In genomic region chr6:30960907-30961673, GRCh38 we compare ENCODE assay signal across 27 cellular contexts. TPM values are rescaled to one million over a fixed set of nuclear protein-coding genes. Genes with fewer than 3 reads are reported as not detected.
DNase-seq lines count a peak whose midpoint lies in the region; ATAC-seq and TF ChIP-seq lines count a peak whose summit lies in the region.
"Had no signal": no experiment of that assay in that cellular context is flagged by ENCODE, and none has a peak within 500 bp of the region (broad histone marks: within the 10 kb centered on the region; RNA-seq: fewer than 3 reads in every experiment).

No MANE protein-coding gene starts in this region.

- intact Hi-C loops in right lobe of liver (cut with DNase I) (no loop called here), Calu3 (cut with micrococcal nuclease; ENCODE audit: unreplicated experiment) (loop anchor here (5.0 kb wide), 1 partner anchor 44 kb away; no protein-coding TSS in a partner anchor)

- TF ChIP-seq CTCF in NB4 (IDR thresholded peaks at IDR 0.05; ENCODE audit: low read depth, low read length) (no peak), choroid plexus epithelial cell (conservative IDR thresholded peaks at IDR 0.05; ENCODE audit: low read depth, low read length) (no peak), right lobe of liver (IDR thresholded peaks at IDR 0.05) (no peak), Calu3 (IDR thresholded peaks at IDR 0.05; ENCODE audit: unreplicated experiment) (no peak)

- H3K27me3 ChIP-seq in right lobe of liver: no peaks in the 10 kb centered on the region
- H3K27me3 ChIP-seq: body of pancreas had no signal

- ATAC-seq in right lobe of liver: peak; percentile 52 to 83 (median 67)
- ATAC-seq in effector memory CD8-positive, alpha-beta T cell (replicated peaks): no peak
- ATAC-seq: activated CD8-positive, alpha-beta memory T cell treated with anti-CD3 and anti-CD28 coated beads, Interleukin-2, amount 10 ng/mL, durations not matched to agents 7 days and 5 days; body of pancreas; mucosa of descending colon; PC-3; right cardiac atrium had no signal

- DNase-seq in AG08395 (ENCODE audit: low spot score) (peak; percentile 45), NB4 (ENCODE audit: low read depth) (peak; percentile 25), choroid plexus epithelial cell (ENCODE audit: low read depth) (peak; percentile 50), right lobe of liver (no peak), 8988T (no peak), Calu3 (no peak), SHP77 (lab: John Stamatoyannopoulos, UW) (no peak)
- no peak for DNase-seq in effector memory CD8-positive, alpha-beta T cell
- DNase-seq: activated CD4-positive, alpha-beta T cell treated with anti-CD3 and anti-CD28 coated beads for 1 hour; activated CD8-positive, alpha-beta memory T cell treated with anti-CD3 and anti-CD28 coated beads, Interleukin-2, amount 10 ng/mL, durations not matched to agents 7 days and 5 days; AML-193; body of pancreas; dorsolateral prefrontal cortex; GDM1; hypothalamus; mucosa of descending colon; NCI-H187 treated with DMSO at 0.1 percent for 48 hours; NCI-H524; PC-3; right cardiac atrium; stimulated activated CD4-positive, alpha-beta T cell treated with anti-CD3 and anti-CD28 coated beads, Interleukin-1b, Interleukin-23, amount 100 ng/mL, for 48 hours; substantia nigra; T-helper 9 cell had no signal

- CTCF ChIA-PET in Calu3 (lab: Charles Lee): interaction anchor here (0.7 to 1.5 kb wide), 5 partner anchors 13 to 110 kb away, joined by 3 to 6 read pairs (median 4); no protein-coding TSS in a partner anchor

- H3K36me3 Mint-ChIP-seq in effector memory CD8-positive, alpha-beta T cell (ENCODE audit: insufficient read depth): peaks cover 8% of the 10 kb centered on the region
- H3K36me3 Mint-ChIP-seq in Calu3 (ENCODE audit: insufficient read depth, unreplicated experiment): no peaks in the 10 kb centered on the region
- H3K36me3 Mint-ChIP-seq: activated CD8-positive, alpha-beta memory T cell treated with anti-CD3 and anti-CD28 coated beads, Interleukin-2, amount 10 ng/mL, durations not matched to agents 7 days and 5 days had no signal

- H3K4me1 ChIP-seq in right lobe of liver: peaks cover 0 to 12% (median 0%) of the 10 kb centered on the region in 4 donors

- peaks cover 24 to 25% of the 10 kb centered on the region in 2 donors for H3K4me1 Mint-ChIP-seq in effector memory CD8-positive, alpha-beta T cell (ENCODE audit: low read depth in 2 of 2)
- peaks cover 28% of the 10 kb centered on the region for H3K4me1 Mint-ChIP-seq in Calu3 (ENCODE audit: low read depth, unreplicated experiment)

- H3K4me3 ChIP-seq in NB4 (ENCODE audit: low read depth, low read length) (no peak overlapping the region), choroid plexus epithelial cell (ENCODE audit: low read depth, low read length) (no peak overlapping the region), right lobe of liver (no peak overlapping the region)
- H3K4me3 ChIP-seq: body of pancreas, dorsolateral prefrontal cortex, mucosa of descending colon had no signal

- no TSS peak for BruUV-seq in Calu3 (replicated peaks; lab: Mats Ljungman, UMichigan)

- peaks cover 33 to 38% of the 10 kb centered on the region in 2 donors for H3K27me3 Mint-ChIP-seq in effector memory CD8-positive, alpha-beta T cell
- H3K27me3 Mint-ChIP-seq in Calu3 (ENCODE audit: unreplicated experiment): peaks cover 46% of the 10 kb centered on the region

- H3K27ac Mint-ChIP-seq in effector memory CD8-positive, alpha-beta T cell: no peak overlapping the region
- H3K27ac Mint-ChIP-seq in Calu3 (ENCODE audit: unreplicated experiment): no peak overlapping the region
- H3K27ac Mint-ChIP-seq: activated CD8-positive, alpha-beta memory T cell treated with anti-CD3 and anti-CD28 coated beads, Interleukin-2, amount 10 ng/mL, durations not matched to agents 7 days and 5 days had no signal

- no peak overlapping the region for H3K27ac ChIP-seq in right lobe of liver
- H3K27ac ChIP-seq: body of pancreas, dorsolateral prefrontal cortex, neutrophil had no signal

- WGBS in right lobe of liver (ENCODE audit: insufficient coverage, low coverage, low lambda C conversion rate, missing lambda C conversion rate): 34% methylated on average over 9 of the region's 9 CpGs

- H3K9me3 ChIP-seq in right lobe of liver: no peaks in the 10 kb centered on the region
- H3K9me3 ChIP-seq: body of pancreas, mucosa of descending colon, neutrophil had no signal

- no peak overlapping the region for H3K4me3 Mint-ChIP-seq in effector memory CD8-positive, alpha-beta T cell
- no peak overlapping the region for H3K4me3 Mint-ChIP-seq in Calu3 (ENCODE audit: low read depth, unreplicated experiment)
- H3K4me3 Mint-ChIP-seq: activated CD8-positive, alpha-beta memory T cell treated with anti-CD3 and anti-CD28 coated beads, Interleukin-2, amount 10 ng/mL, durations not matched to agents 7 days and 5 days had no signal

- no peaks in the 10 kb centered on the region for H3K9me3 Mint-ChIP-seq in effector memory CD8-positive, alpha-beta T cell
- H3K9me3 Mint-ChIP-seq in Calu3 (ENCODE audit: low read depth, unreplicated experiment): peaks cover 2% of the 10 kb centered on the region

- no peaks in the 10 kb centered on the region for H3K36me3 ChIP-seq in right lobe of liver
- H3K36me3 ChIP-seq: neutrophil had no signal

- TF ChIP-seq POLR2A in NB4 (IDR thresholded peaks at IDR 0.05; ENCODE audit: extremely low read depth, insufficient read length): no peak
- TF ChIP-seq POLR2A in right lobe of liver (IDR thresholded peaks at IDR 0.05): no peak

RNA-seq across cellular contexts. Expression of gene MUCL3, which starts 20.3 kb away (rescaled TPM):
- total RNA-seq in right lobe of liver (not detected), Calu3 (2022) (0.07 and 0.15 TPM in 2 replicates)
- total RNA-seq: activated CD8-positive, alpha-beta memory T cell treated with anti-CD3 and anti-CD28 coated beads, Interleukin-2, amount 10 ng/mL, durations not matched to agents 7 days and 5 days; dorsolateral prefrontal cortex; kidney epithelial cell; right cardiac atrium; SK-MEL-5 had no signal

RNA-seq across cellular contexts. Expression of gene MUC21, which starts 22.4 kb away (rescaled TPM):
- under 1 TPM in 1 of 6 experiments, not detected in 5; 0.11 TPM for total RNA-seq in right lobe of liver
- total RNA-seq in Calu3 (2022): not detected in 2 replicates
- total RNA-seq: activated CD8-positive, alpha-beta memory T cell treated with anti-CD3 and anti-CD28 coated beads, Interleukin-2, amount 10 ng/mL, durations not matched to agents 7 days and 5 days; body of pancreas; HT-29; kidney epithelial cell; PC-3; right cardiac atrium; SK-MEL-5 had no signal

RNA-seq across cellular contexts. Expression of gene SFTA2, which starts 29.1 kb away (rescaled TPM):
- total RNA-seq in right lobe of liver: not detected
- 184 and 246 TPM in 2 replicates for total RNA-seq in Calu3 (2022)
- total RNA-seq: activated CD8-positive, alpha-beta memory T cell treated with anti-CD3 and anti-CD28 coated beads, Interleukin-2, amount 10 ng/mL, durations not matched to agents 7 days and 5 days; mucosa of descending colon; PC-3; SK-MEL-5 had no signal

RNA-seq across cellular contexts. Expression of gene VARS2, which starts 47.1 kb away (rescaled TPM):
- 10 to 100 TPM; 21.5 to 36.1 (median 25.9) TPM for total RNA-seq in right lobe of liver
- 33.0 and 34.2 TPM in 2 replicates for total RNA-seq in Calu3 (2022)

RNA-seq across cellular contexts. Expression of gene MUC22, which starts 49.2 kb away (rescaled TPM):
- not detected for total RNA-seq in right lobe of liver
- not detected in 2 replicates for total RNA-seq in Calu3 (2022)
- total RNA-seq: activated CD8-positive, alpha-beta memory T cell treated with anti-CD3 and anti-CD28 coated beads, Interleukin-2, amount 10 ng/mL, durations not matched to agents 7 days and 5 days; body of pancreas; dorsolateral prefrontal cortex; HT-29; kidney epithelial cell; mucosa of descending colon; PC-3; SK-MEL-5 had no signal

Comparison
In these comparisons a context has a peak if more than half of its experiments do, and no peak if none do; other contexts are left out.
1. DNase-seq: peak in AG08395 (single experiment), NB4 (single experiment) and choroid plexus epithelial cell (single experiment); none in right lobe of liver (0 of 3), 8988T (single experiment), effector memory CD8-positive, alpha-beta T cell (0 of 3), Calu3 (single experiment) and SHP77 (0 of 2).
2. RNA of gene SFTA2, which starts 29.1 kb away (total RNA-seq): 184 to 246 TPM in Calu3; not detected in right lobe of liver; every median in the first group is over 100 times any median in the second.